ENCODE assay signal across 8 cellular contexts in the genomic region with DNA sequence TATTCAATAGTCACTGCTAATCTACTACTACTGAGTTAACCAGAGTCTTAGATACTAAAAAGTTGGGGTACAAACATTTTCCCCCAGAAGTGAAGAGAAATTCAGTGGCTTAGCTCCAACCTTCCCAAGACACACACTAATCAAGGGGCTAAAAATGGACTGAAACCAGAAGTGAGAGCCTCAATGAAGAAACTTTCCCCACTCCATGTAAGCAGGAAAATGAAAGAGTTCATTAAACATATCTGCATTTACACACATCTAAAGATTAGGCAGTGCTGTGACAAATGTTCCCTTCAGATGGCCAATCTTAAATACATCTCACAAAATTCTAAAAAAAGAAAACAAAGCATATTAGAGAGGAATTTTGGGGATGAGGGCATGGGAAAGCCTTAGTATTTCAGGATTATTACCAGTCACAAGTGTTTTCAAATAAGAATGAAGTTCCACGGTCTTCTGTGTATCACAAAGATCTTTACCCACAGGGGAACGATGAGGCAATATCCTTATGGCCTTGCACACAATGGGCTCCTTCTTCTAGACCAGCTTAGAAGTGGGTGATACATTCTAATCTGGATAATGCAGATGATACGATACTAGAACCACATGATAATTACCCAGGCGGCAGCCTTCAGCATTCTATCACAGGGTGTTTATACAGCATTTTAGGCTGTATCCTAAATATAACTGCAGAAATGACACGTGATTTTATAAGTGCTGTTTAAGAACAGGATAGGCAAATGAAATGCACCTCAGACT. TPM values are rescaled to one million over a fixed set of nuclear protein-coding genes. Genes with fewer than 3 reads are reported as not detected.
DNase-seq lines count a peak whose midpoint lies in the region; ATAC-seq, FAIRE-seq and TF ChIP-seq lines count a peak whose summit lies in the region.

No MANE protein-coding gene starts in this region.

- 9 to 38% methylated on average over 5 of the region's 5 CpGs for WGBS in transverse colon (ENCODE audit: low coverage in 1 of 2), 2 donors

- ATAC-seq in GM21390 (IDR thresholded peaks at IDR 0.05; ENCODE audit: unreplicated experiment) (peak; percentile 29), GM21619 (IDR thresholded peaks at IDR 0.05; ENCODE audit: unreplicated experiment) (no peak)

- no peak for TF ChIP-seq POLR2A in transverse colon (IDR thresholded peaks at IDR 0.05)

- DNase-seq in CD1c-positive myeloid dendritic cell (ENCODE audit: extremely low spot score) (peak; percentile 45), NOMO-1 treated with dmso at 0.1 percent for 144 hours (lab: John Stamatoyannopoulos, UW; ENCODE audit: unreplicated experiment) (peak; percentile 52), fibroblast of pulmonary artery (ENCODE audit: low read depth) (peak; percentile 36), transverse colon (no peak), frontal cortex (ENCODE audit: low spot score in 2 of 2) (no peak), NCI-H1694 (lab: John Stamatoyannopoulos, UW) (no peak)

- FAIRE-seq in frontal cortex (lab: Jason Lieb, UNC): no peak

- no peaks in the 10 kb centered on the region for H3K27me3 ChIP-seq in transverse colon

- peak overlapping the region; percentile 49 to 74 (median 66) for H3K27ac ChIP-seq in transverse colon

- no peaks in the 10 kb centered on the region for H3K36me3 ChIP-seq in transverse colon

- no peaks in the 10 kb centered on the region for H3K9me3 ChIP-seq in transverse colon

- intact Hi-C loops in transverse colon (cut with DNase I; ENCODE audit: low total_unique reads): no loop called here

- peaks cover 6 to 44% (median 9%) of the 10 kb centered on the region in 4 donors for H3K4me1 ChIP-seq in transverse colon

- in situ Hi-C loops in transverse colon (cut with MboI; ENCODE audit: low pct_ligation_motif_present in 1 of 4, low pct_unique_long_range_greater_than_20kb in 1 of 4, low sequenced_read_pairs in 3 of 4): no loop called here

- no peak for TF ChIP-seq EP300 in transverse colon (IDR thresholded peaks at IDR 0.05; ENCODE audit: low read depth)

- no peak overlapping the region for H3K4me3 ChIP-seq in fibroblast of pulmonary artery (replicated peaks; ENCODE audit: low read depth, low read length)
- no peak overlapping the region for H3K4me3 ChIP-seq in transverse colon

- TF ChIP-seq CTCF in fibroblast of pulmonary artery (IDR thresholded peaks at IDR 0.05; ENCODE audit: low read length, missing control alignments): no peak
- TF ChIP-seq CTCF in transverse colon (IDR thresholded peaks at IDR 0.05): no peak

RNA-seq across cellular contexts. Expression of a gene that starts 17.1 kb away (rescaled TPM):
- total RNA-seq in transverse colon (10 to 100 TPM; 13.9 to 46.8 (median 27.5) TPM), frontal cortex (101 TPM)

Comparison
In these comparisons a context has a peak if more than half of its experiments do, and no peak if none do; other contexts are left out.
1. DNase-seq: peak in CD1c-positive myeloid dendritic cell (single experiment), NOMO-1 treated with dmso at 0.1 percent for 144 hours (single experiment) and fibroblast of pulmonary artery (single experiment); none in transverse colon (single experiment), frontal cortex (0 of 2) and NCI-H1694 (single experiment).